Comparison of ENCODE assay signal across 40 cellular contexts in genomic region chrX:21194526-21194925, GRCh38.
"Had no signal": no experiment of that assay in that cellular context is flagged by ENCODE, and none has a peak within 500 bp of the region (broad histone marks: within the 10 kb centered on the region; RNA-seq: fewer than 3 reads in every experiment).

No MANE protein-coding gene starts in this region.

- H3K27me3 ChIP-seq: adrenal gland, ascending aorta, body of pancreas, brain microvascular endothelial cell, cardiac muscle cell had no signal

- DNase-seq: activated effector memory CD4-positive, alpha-beta T cell treated with anti-CD3 and anti-CD28 coated beads, Interleukin-2, amount 50 U/mL, for 16 hours; activated effector memory CD4-positive, alpha-beta T cell treated with Interleukin-2 at 50 U/mL for 16 hours; activated gamma-delta T cell; activated gamma-delta T cell treated with Interleukin-2 at 50 U/mL for 16 hours; activated naive CD4-positive, alpha-beta T cell; activated naive CD4-positive, alpha-beta T cell treated with anti-CD3 and anti-CD28 coated beads for 36 hours; activated naive CD4-positive, alpha-beta T cell treated with anti-CD3 and anti-CD28 coated beads, Interleukin-2, amount 10 ng/mL, durations not matched to agents 7 days and 5 days; activated naive CD4-positive, alpha-beta T cell treated with anti-CD3 and anti-CD28 coated beads, Interleukin-2, amount 50 U/mL, for 16 hours; activated naive CD4-positive, alpha-beta T cell treated with Interleukin-2 at 50 U/mL for 16 hours; activated naive CD8-positive, alpha-beta T cell treated with anti-CD3 and anti-CD28 coated beads for 36 hours; activated naive CD8-positive, alpha-beta T cell treated with anti-CD3 and anti-CD28 coated beads, Interleukin-2, amount 10 ng/mL, durations not matched to agents 7 days and 5 days; activated naive CD8-positive, alpha-beta T cell treated with anti-CD3 and anti-CD28 coated beads, Interleukin-2, amount 50 U/mL, for 24 hours; activated T-cell treated with anti-CD3 and anti-CD28 coated beads for 4 hours; activated T-cell treated with anti-CD3 and anti-CD28 coated beads, Interleukin-2, amount 50 U/mL, for 1 hour; activated T-cell treated with anti-CD3 and anti-CD28 coated beads, Interleukin-2, amount 50 U/mL, for 24 hours; activated T-cell treated with anti-CD3 and anti-CD28 coated beads, Interleukin-2, amount 50 U/mL, for 4 hours; activated T-cell treated with anti-CD3 and anti-CD28 coated beads, Interleukin-2, amount 50 U/mL, for 48 hours; activated T-cell treated with anti-CD3 and anti-CD28 coated beads, Interleukin-2, amount 50 U/mL, for 72 hours; adrenal gland; amniotic stem cell; amygdala; anterior cingulate cortex; aorta; body of pancreas; brain microvascular endothelial cell; caudate nucleus; central memory CD4-positive, alpha-beta T cell; cerebellar nuclear complex had no signal

- FAIRE-seq: bronchial epithelial cell had no signal

- H3K36me3 Mint-ChIP-seq: activated naive CD4-positive, alpha-beta T cell treated with anti-CD3 and anti-CD28 coated beads, Interleukin-2, amount 10 ng/mL, durations not matched to agents 7 days and 5 days; activated naive CD4-positive, alpha-beta T cell treated with anti-CD3 and anti-CD28 coated beads, Interleukin-2, amount 50 U/mL, for 24 hours; activated naive CD4-positive, alpha-beta T cell treated with anti-CD3 and anti-CD28 coated beads, Interleukin-2, amount 50 U/mL, for 72 hours; activated naive CD8-positive, alpha-beta T cell; activated naive CD8-positive, alpha-beta T cell treated with anti-CD3 and anti-CD28 coated beads for 36 hours; activated naive CD8-positive, alpha-beta T cell treated with anti-CD3 and anti-CD28 coated beads, Interleukin-2, amount 10 ng/mL, durations not matched to agents 7 days and 5 days; brain had no signal

- H3K4me3 Mint-ChIP-seq: activated naive CD4-positive, alpha-beta T cell treated with anti-CD3 and anti-CD28 coated beads for 36 hours; activated naive CD4-positive, alpha-beta T cell treated with anti-CD3 and anti-CD28 coated beads, Interleukin-2, amount 10 ng/mL, durations not matched to agents 7 days and 5 days; activated naive CD4-positive, alpha-beta T cell treated with anti-CD3 and anti-CD28 coated beads, Interleukin-2, amount 50 U/mL, for 24 hours; activated naive CD8-positive, alpha-beta T cell; activated naive CD8-positive, alpha-beta T cell treated with anti-CD3 and anti-CD28 coated beads for 36 hours; activated naive CD8-positive, alpha-beta T cell treated with anti-CD3 and anti-CD28 coated beads, Interleukin-2, amount 10 ng/mL, durations not matched to agents 7 days and 5 days; activated naive CD8-positive, alpha-beta T cell treated with anti-CD3 and anti-CD28 coated beads, Interleukin-2, amount 50 U/mL, for 24 hours; activated T-cell treated with anti-CD3 and anti-CD28 coated beads, Interleukin-2, amount 50 U/mL, for 24 hours; activated T-cell treated with anti-CD3 and anti-CD28 coated beads, Interleukin-2, amount 50 U/mL, for 4 hours; activated T-cell treated with anti-CD3 and anti-CD28 coated beads, Interleukin-2, amount 50 U/mL, for 72 hours; activated T-helper 1 cell treated with anti-CD3 and anti-CD28 coated beads, Interleukin-12 subunit alpha, Interleukin-12 subunit beta, Interleukin-2, Interleukin-4 antibody, amounts not matched to agents 30 ng/mL and 10 ng/mL and 1 ng/mL, durations not matched to agents 14 hours and 24 hours and 36 hours; activated T-helper 17 cell treated with anti-CD3 and anti-CD28 coated beads, Interleukin-2, amount 50 U/mL, for 72 hours; brain; central memory CD8-positive, alpha-beta T cell had no signal

- H3K27ac ChIP-seq: adrenal gland, ascending aorta, body of pancreas, brain microvascular endothelial cell, breast epithelium, cardiac muscle cell had no signal

- H3K36me3 ChIP-seq: adrenal gland, ascending aorta, brain microvascular endothelial cell, breast epithelium, cardiac muscle cell had no signal

- H3K4me3 ChIP-seq: adrenal gland, ascending aorta, body of pancreas, breast epithelium, cardiac muscle cell had no signal

- H3K4me1 Mint-ChIP-seq: activated naive CD4-positive, alpha-beta T cell treated with anti-CD3 and anti-CD28 coated beads, Interleukin-2, amount 10 ng/mL, durations not matched to agents 7 days and 5 days; activated naive CD4-positive, alpha-beta T cell treated with anti-CD3 and anti-CD28 coated beads, Interleukin-2, amount 50 U/mL, for 24 hours; activated naive CD8-positive, alpha-beta T cell treated with anti-CD3 and anti-CD28 coated beads for 36 hours; activated naive CD8-positive, alpha-beta T cell treated with anti-CD3 and anti-CD28 coated beads, Interleukin-2, amount 10 ng/mL, durations not matched to agents 7 days and 5 days; activated naive CD8-positive, alpha-beta T cell treated with anti-CD3 and anti-CD28 coated beads, Interleukin-2, amount 50 U/mL, for 24 hours; activated T-helper 17 cell treated with anti-CD3 and anti-CD28 coated beads, Interleukin-2, amount 50 U/mL, for 72 hours; brain; central memory CD8-positive, alpha-beta T cell had no signal

- ATAC-seq: activated naive CD4-positive, alpha-beta T cell treated with anti-CD3 and anti-CD28 coated beads, Interleukin-2, amount 50 U/mL, for 72 hours; activated naive CD8-positive, alpha-beta T cell treated with anti-CD3 and anti-CD28 coated beads, Interleukin-2, amount 50 U/mL, for 24 hours; activated T-cell treated with anti-CD3 and anti-CD28 coated beads, Interleukin-2, amount 50 U/mL, for 4 hours; activated T-cell treated with anti-CD3 and anti-CD28 coated beads, Interleukin-2, amount 50 U/mL, for 72 hours; activated T-helper 17 cell treated with anti-CD3 and anti-CD28 coated beads, Interleukin-2, amount 50 U/mL, for 72 hours; body of pancreas had no signal

- H3K9me3 Mint-ChIP-seq: activated naive CD4-positive, alpha-beta T cell treated with anti-CD3 and anti-CD28 coated beads for 36 hours; activated naive CD4-positive, alpha-beta T cell treated with anti-CD3 and anti-CD28 coated beads, Interleukin-2, amount 10 ng/mL, durations not matched to agents 7 days and 5 days; activated naive CD4-positive, alpha-beta T cell treated with anti-CD3 and anti-CD28 coated beads, Interleukin-2, amount 50 U/mL, for 24 hours; activated naive CD4-positive, alpha-beta T cell treated with anti-CD3 and anti-CD28 coated beads, Interleukin-2, amount 50 U/mL, for 72 hours; activated naive CD8-positive, alpha-beta T cell treated with anti-CD3 and anti-CD28 coated beads for 36 hours; activated naive CD8-positive, alpha-beta T cell treated with anti-CD3 and anti-CD28 coated beads, Interleukin-2, amount 10 ng/mL, durations not matched to agents 7 days and 5 days; activated naive CD8-positive, alpha-beta T cell treated with anti-CD3 and anti-CD28 coated beads, Interleukin-2, amount 50 U/mL, for 24 hours; activated T-cell treated with anti-CD3 and anti-CD28 coated beads, Interleukin-2, amount 50 U/mL, for 24 hours; activated T-cell treated with anti-CD3 and anti-CD28 coated beads, Interleukin-2, amount 50 U/mL, for 4 hours; activated T-cell treated with anti-CD3 and anti-CD28 coated beads, Interleukin-2, amount 50 U/mL, for 72 hours; activated T-helper 1 cell treated with anti-CD3 and anti-CD28 coated beads, Interleukin-12 subunit alpha, Interleukin-12 subunit beta, Interleukin-2, Interleukin-4 antibody, amounts not matched to agents 30 ng/mL and 10 ng/mL and 1 ng/mL, durations not matched to agents 14 hours and 24 hours and 36 hours; activated T-helper 17 cell treated with anti-CD3 and anti-CD28 coated beads, Interleukin-2, amount 50 U/mL, for 72 hours; activated T-helper 2 cell treated with anti-CD3 and anti-CD28 coated beads, Interferon-gamma antibody, Interleukin-2, Interleukin-4, amounts not matched to agents 10 μg/mL and 5 μg/mL and 100 μg/mL, durations not matched to agents 14 hours and 24 hours and 36 hours had no signal

- H3K9me3 ChIP-seq: adrenal gland, body of pancreas had no signal

- H3K27me3 Mint-ChIP-seq: activated naive CD4-positive, alpha-beta T cell treated with anti-CD3 and anti-CD28 coated beads, Interleukin-2, amount 10 ng/mL, durations not matched to agents 7 days and 5 days; activated naive CD8-positive, alpha-beta T cell treated with anti-CD3 and anti-CD28 coated beads for 36 hours; activated naive CD8-positive, alpha-beta T cell treated with anti-CD3 and anti-CD28 coated beads, Interleukin-2, amount 10 ng/mL, durations not matched to agents 7 days and 5 days; activated naive CD8-positive, alpha-beta T cell treated with anti-CD3 and anti-CD28 coated beads, Interleukin-2, amount 50 U/mL, for 24 hours; activated T-helper 17 cell treated with anti-CD3 and anti-CD28 coated beads, Interleukin-2, amount 50 U/mL, for 72 hours; brain; central memory CD8-positive, alpha-beta T cell had no signal

- H3K4me1 ChIP-seq: adrenal gland, ascending aorta, body of pancreas, breast epithelium had no signal

- H3K27ac Mint-ChIP-seq: activated naive CD4-positive, alpha-beta T cell treated with anti-CD3 and anti-CD28 coated beads for 36 hours; activated naive CD4-positive, alpha-beta T cell treated with anti-CD3 and anti-CD28 coated beads, Interleukin-2, amount 10 ng/mL, durations not matched to agents 7 days and 5 days; activated naive CD4-positive, alpha-beta T cell treated with anti-CD3 and anti-CD28 coated beads, Interleukin-2, amount 50 U/mL, for 24 hours; activated naive CD8-positive, alpha-beta T cell; activated naive CD8-positive, alpha-beta T cell treated with anti-CD3 and anti-CD28 coated beads for 36 hours; activated naive CD8-positive, alpha-beta T cell treated with anti-CD3 and anti-CD28 coated beads, Interleukin-2, amount 10 ng/mL, durations not matched to agents 7 days and 5 days; activated naive CD8-positive, alpha-beta T cell treated with anti-CD3 and anti-CD28 coated beads, Interleukin-2, amount 50 U/mL, for 24 hours; activated T-cell treated with anti-CD3 and anti-CD28 coated beads, Interleukin-2, amount 50 U/mL, for 24 hours; activated T-cell treated with anti-CD3 and anti-CD28 coated beads, Interleukin-2, amount 50 U/mL, for 72 hours; activated T-helper 1 cell treated with anti-CD3 and anti-CD28 coated beads, Interleukin-12 subunit alpha, Interleukin-12 subunit beta, Interleukin-2, Interleukin-4 antibody, amounts not matched to agents 30 ng/mL and 10 ng/mL and 1 ng/mL, durations not matched to agents 14 hours and 24 hours and 36 hours; activated T-helper 17 cell treated with anti-CD3 and anti-CD28 coated beads, Interleukin-2, amount 50 U/mL, for 72 hours; activated T-helper 2 cell treated with anti-CD3 and anti-CD28 coated beads, Interferon-gamma antibody, Interleukin-2, Interleukin-4, amounts not matched to agents 10 μg/mL and 5 μg/mL and 100 μg/mL, durations not matched to agents 14 hours and 24 hours and 36 hours; brain had no signal
